Comparison of ENCODE assay signal across 14 cellular contexts in the genomic region with DNA sequence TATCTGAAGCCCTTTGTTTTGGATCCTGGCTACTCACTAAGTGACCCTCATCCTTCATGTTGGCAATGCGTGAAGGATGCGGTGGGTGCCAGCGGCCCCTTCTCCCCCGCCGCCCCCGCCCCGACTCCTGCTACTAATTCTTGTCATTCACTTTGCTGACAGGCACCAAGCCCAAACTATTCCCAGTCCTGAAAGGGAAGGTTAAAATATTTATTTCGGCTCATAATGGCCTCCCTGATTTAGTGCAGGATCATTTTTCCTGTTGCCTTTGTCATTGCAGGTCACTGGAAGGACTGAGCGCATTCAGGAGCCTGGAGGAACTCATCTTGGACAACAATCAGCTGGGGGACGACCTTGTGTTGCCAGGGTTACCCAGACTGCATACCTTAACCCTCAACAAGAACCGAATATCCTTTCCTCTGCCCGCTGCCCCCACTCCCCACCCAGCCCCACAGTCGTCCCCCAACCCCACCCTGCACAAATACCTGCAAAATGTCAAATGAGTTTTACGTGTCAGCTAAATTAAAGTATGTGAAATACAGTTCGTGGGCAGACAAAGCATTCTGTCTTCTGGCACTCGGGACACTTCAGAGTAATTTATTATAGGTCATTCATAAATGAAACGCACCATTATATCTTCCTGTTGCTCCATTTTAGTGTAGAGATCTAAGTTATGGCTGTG.
DNase-seq lines count a peak whose midpoint lies in the region; ATAC-seq, FAIRE-seq and TF ChIP-seq lines count a peak whose summit lies in the region.
"Had no signal": no experiment of that assay in that cellular context is flagged by ENCODE, and none has a peak within 500 bp of the region (broad histone marks: within the 10 kb centered on the region; RNA-seq: fewer than 3 reads in every experiment).

No MANE protein-coding gene starts in this region.

- TF ChIP-seq EP300 in esophagus muscularis mucosa (IDR thresholded peaks at IDR 0.05): no peak

- peaks cover 24% of the 10 kb centered on the region for H3K36me3 Mint-ChIP-seq in nephron progenitor cell (ENCODE audit: low read depth)
- H3K36me3 Mint-ChIP-seq in stimulated activated naive B cell treated with anti-CD40 and anti-IgM and Interleukin-4, amounts not matched to agents 10 μg/mL and 1 μg/mL and 100 μg/mL, for 72 hours: no peaks in the 10 kb centered on the region

- no peak for TF ChIP-seq CTCF in 22Rv1 (IDR thresholded peaks at IDR 0.05)
- no peak for TF ChIP-seq CTCF in esophagus muscularis mucosa (IDR thresholded peaks at IDR 0.05)
- no peak for TF ChIP-seq CTCF in nephron progenitor cell (IDR thresholded peaks at IDR 0.05)
- no peak for TF ChIP-seq CTCF in D721Med (IDR thresholded peaks at IDR 0.05; ENCODE audit: insufficient read depth, missing control alignments)

- no peaks in the 10 kb centered on the region for H3K36me3 ChIP-seq in esophagus muscularis mucosa
- H3K36me3 ChIP-seq: esophagus squamous epithelium, SJCRH30 had no signal

- intact Hi-C loops in esophagus muscularis mucosa (cut with DNase I): loop anchor here (5.0 to 10.0 kb wide), 5 partner anchors 51 to 969 kb away; a partner anchor contains a TSS

- H3K27me3 Mint-ChIP-seq in nephron progenitor cell (ENCODE audit: low read depth, poor library complexity): peaks cover 9% of the 10 kb centered on the region
- peaks cover 13 to 20% of the 10 kb centered on the region in 2 donors for H3K27me3 Mint-ChIP-seq in stimulated activated naive B cell treated with anti-CD40 and anti-IgM and Interleukin-4, amounts not matched to agents 10 μg/mL and 1 μg/mL and 100 μg/mL, for 72 hours

- H3K9me3 Mint-ChIP-seq in nephron progenitor cell: peaks cover 32% of the 10 kb centered on the region
- peaks cover 4 to 9% of the 10 kb centered on the region in 2 donors for H3K9me3 Mint-ChIP-seq in stimulated activated naive B cell treated with anti-CD40 and anti-IgM and Interleukin-4, amounts not matched to agents 10 μg/mL and 1 μg/mL and 100 μg/mL, for 72 hours

- H3K4me1 Mint-ChIP-seq in nephron progenitor cell: peaks cover 55% of the 10 kb centered on the region
- H3K4me1 Mint-ChIP-seq in stimulated activated naive B cell treated with anti-CD40 and anti-IgM and Interleukin-4, amounts not matched to agents 10 μg/mL and 1 μg/mL and 100 μg/mL, for 72 hours: no peaks in the 10 kb centered on the region
- H3K4me1 Mint-ChIP-seq: activated B cell treated with CpG ODN at 0.5 μM for 24 hours had no signal

- DNase-seq in esophagus muscularis mucosa (ENCODE audit: extremely low spot score) (no peak), nephron progenitor cell (peak; percentile 60), H54 (ENCODE audit: insufficient read length, low spot score) (no peak), D721Med (ENCODE audit: insufficient read length, low spot score) (no peak)
- DNase-seq in stimulated activated naive B cell treated with anti-CD40 and anti-IgM and Interleukin-4, amounts not matched to agents 10 μg/mL and 1 μg/mL and 100 μg/mL, for 72 hours: no peak
- DNase-seq: activated B cell treated with CpG ODN at 0.5 μM for 24 hours, esophagus squamous epithelium had no signal

- peaks cover 6 to 42% (median 40%) of the 10 kb centered on the region in 4 donors for H3K4me1 ChIP-seq in esophagus muscularis mucosa
- H3K4me1 ChIP-seq: SJCRH30 had no signal

- H3K27me3 ChIP-seq in esophagus muscularis mucosa: no peaks in the 10 kb centered on the region
- H3K27me3 ChIP-seq: esophagus squamous epithelium, SJCRH30 had no signal

- FAIRE-seq in H54 (lab: Jason Lieb, UNC): no peak
- FAIRE-seq in D721Med (lab: Jason Lieb, UNC): no peak
- FAIRE-seq: bronchial epithelial cell, G401.6 had no signal

- ATAC-seq in HG03354 (IDR thresholded peaks at IDR 0.05; ENCODE audit: poor library complexity, severe bottlenecking, unreplicated experiment) (peak; percentile 7), HG03342 (IDR thresholded peaks at IDR 0.05; ENCODE audit: unreplicated experiment) (no peak)
- no peak for ATAC-seq in stimulated activated naive B cell treated with anti-CD40 and anti-IgM and Interleukin-4, amounts not matched to agents 10 μg/mL and 1 μg/mL and 100 μg/mL, for 72 hours (replicated peaks)

- peak overlapping the region; percentile 95 for H3K27ac Mint-ChIP-seq in nephron progenitor cell
- H3K27ac Mint-ChIP-seq in stimulated activated naive B cell treated with anti-CD40 and anti-IgM and Interleukin-4, amounts not matched to agents 10 μg/mL and 1 μg/mL and 100 μg/mL, for 72 hours: no peak overlapping the region
- H3K27ac Mint-ChIP-seq: activated B cell treated with CpG ODN at 0.5 μM for 24 hours; activated T-helper 1 cell treated with anti-CD3 and anti-CD28 coated beads, Interleukin-12 subunit alpha, Interleukin-12 subunit beta, Interleukin-2, Interleukin-4 antibody, amounts not matched to agents 30 ng/mL and 10 ng/mL and 1 ng/mL, durations not matched to agents 14 hours and 24 hours and 36 hours had no signal

- peak overlapping the region; percentile 69 for H3K4me3 Mint-ChIP-seq in nephron progenitor cell
- H3K4me3 Mint-ChIP-seq in stimulated activated naive B cell treated with anti-CD40 and anti-IgM and Interleukin-4, amounts not matched to agents 10 μg/mL and 1 μg/mL and 100 μg/mL, for 72 hours: no peak overlapping the region
- H3K4me3 Mint-ChIP-seq: activated B cell treated with CpG ODN at 0.5 μM for 24 hours; activated T-helper 1 cell treated with anti-CD3 and anti-CD28 coated beads, Interleukin-12 subunit alpha, Interleukin-12 subunit beta, Interleukin-2, Interleukin-4 antibody, amounts not matched to agents 30 ng/mL and 10 ng/mL and 1 ng/mL, durations not matched to agents 14 hours and 24 hours and 36 hours had no signal

- H3K27ac ChIP-seq in 22Rv1 (peak overlapping the region; percentile 97), esophagus muscularis mucosa (replicated peaks in 1 of 4) (peak overlapping the region; percentile 40 to 74 (median 64))
- H3K27ac ChIP-seq: SJCRH30 had no signal

- peak overlapping the region; percentile 25 to 48 (median 32) for H3K4me3 ChIP-seq in esophagus muscularis mucosa
- H3K4me3 ChIP-seq: SJCRH30 had no signal

- 38% methylated on average over 17 of the region's 17 CpGs for WGBS in esophagus muscularis mucosa

- H3K9me3 ChIP-seq in esophagus muscularis mucosa: peaks cover 0 to 10% (median 8%) of the 10 kb centered on the region in 4 donors
- H3K9me3 ChIP-seq: SJCRH30 had no signal

- no peak for TF ChIP-seq POLR2A in esophagus muscularis mucosa (IDR thresholded peaks at IDR 0.05; ENCODE audit: low read depth)
- TF ChIP-seq POLR2A in H54 (IDR thresholded peaks at IDR 0.05; ENCODE audit: low read depth, low read length): no peak
